Comparison of ENCODE assay signal across 1 cellular context in genomic region chr2:111898703-111899514, GRCh38.
TF ChIP-seq lines count a peak whose summit lies in the region.

No MANE protein-coding gene starts in this region.

TF ChIP-seq in K562, 482 proteins besides CTCF, POLR2A, EP300 and RAD21 (continued from another document):
- TF ChIP-seq NFIC (IDR thresholded peaks at IDR 0.05) = peak; percentile 9; the same call in 1 of the 2 replicates
- peak; percentile 6; the same call in 1 of the 2 replicates for TF ChIP-seq RBFOX2 (IDR thresholded peaks at IDR 0.05; ENCODE audit: low read depth, low read length)
- TF ChIP-seq ZNF644 (tag; IDR thresholded peaks at IDR 0.05; ENCODE audit: low read depth) = no peak
- peak; percentile 21 for TF ChIP-seq PHF20 (IDR thresholded peaks at IDR 0.05; ENCODE audit: partially characterized antibody)
- no peak for TF ChIP-seq ZNF41 (CRISPR knock-in tag; conservative IDR thresholded peaks at IDR 0.05)
- TF ChIP-seq PCBP1 (IDR thresholded peaks at IDR 0.05; ENCODE audit: low read depth, low read length, poor library complexity, severe bottlenecking) = peak; percentile 15
- peak in 1 of 2 experiments; percentile 10; a peak in 1 of 4 replicates for TF ChIP-seq MAZ (CRISPR knock-in tag; conservative IDR thresholded peaks at IDR 0.05 in 1 of 2, IDR thresholded peaks at IDR 0.05 in 1 of 2)
- TF ChIP-seq KDM2B (CRISPR knock-in tag; IDR thresholded peaks at IDR 0.05) = peak; percentile 25; the same call in 1 of the 2 replicates
